8 cellular contexts compared by ENCODE assay signal in genomic region chr20:64064145-64064698, GRCh38. TPM values are rescaled to one million over a fixed set of nuclear protein-coding genes. Genes with fewer than 3 reads are reported as not detected.
DNase-seq lines count a peak whose midpoint lies in the region; TF ChIP-seq lines count a peak whose summit lies in the region.

No MANE protein-coding gene starts in this region.

- H3K27ac Mint-ChIP-seq in brain, result peak overlapping the region; percentile 65 to 97 (median 89)

- TF ChIP-seq CTCF in brain (conservative IDR thresholded peaks at IDR 0.05), result no peak

- H3K27ac ChIP-seq in HUES64 (ENCODE audit: low read depth, low read length) (no peak overlapping the region), muscle layer of duodenum (ENCODE audit: low read length) (no peak overlapping the region)

- H3K4me3 Mint-ChIP-seq in brain, result peak overlapping the region; percentile 91 to 98 (median 97)

- DNase-seq in AG08396 (ENCODE audit: low spot score) (peak; percentile 89), NCI-H2107 (lab: John Stamatoyannopoulos, UW) (no peak), NCI-H774 (lab: John Stamatoyannopoulos, UW) (no peak)
- no peak for DNase-seq in stimulated activated CD4-positive, alpha-beta T cell treated with anti-CD3 and anti-CD28 coated beads, Interleukin-2, amount 100 ng/mL, for 24 hours
- no peak for DNase-seq in activated CD8-positive, alpha-beta memory T cell treated with anti-CD3 and anti-CD28 coated beads for 24 hours

- peaks cover 3% of the 10 kb centered on the region for H3K36me3 Mint-ChIP-seq in brain

- WGBS in HUES64, result 66% methylated on average over 12 of the region's 12 CpGs

- H3K9me3 Mint-ChIP-seq in brain, result no peaks in the 10 kb centered on the region

- H3K27me3 ChIP-seq in HUES64 (ENCODE audit: insufficient read depth, low read length) (no peaks in the 10 kb centered on the region), muscle layer of duodenum (ENCODE audit: low read depth, low read length) (no peaks in the 10 kb centered on the region)

- peaks cover 7% of the 10 kb centered on the region for H3K27me3 Mint-ChIP-seq in brain

- peaks cover 33% of the 10 kb centered on the region for H3K4me1 Mint-ChIP-seq in brain

- no peak overlapping the region for H3K9ac ChIP-seq in HUES64 (ENCODE audit: low read depth, low read length)

- no peaks in the 10 kb centered on the region for H3K36me3 ChIP-seq in HUES64 (ENCODE audit: insufficient read depth, low read length)
- no peaks in the 10 kb centered on the region for H3K36me3 ChIP-seq in muscle layer of duodenum (ENCODE audit: control insufficient read depth in 1 of 2, insufficient read depth in 2 of 2, low read length in 2 of 2)

- H3K4me3 ChIP-seq in HUES64 (ENCODE audit: low read length) (peak overlapping the region; percentile 91), muscle layer of duodenum (ENCODE audit: low read depth in 1 of 2, low read length in 2 of 2) (peak overlapping the region; percentile 59 to 91)

- no peaks in the 10 kb centered on the region for H3K9me3 ChIP-seq in HUES64 (ENCODE audit: insufficient read depth, low read depth, low read length)
- no peaks in the 10 kb centered on the region for H3K9me3 ChIP-seq in muscle layer of duodenum (ENCODE audit: control insufficient read depth in 1 of 2, low read length in 2 of 2)

- H3K4me1 ChIP-seq in HUES64 (ENCODE audit: insufficient read depth, low read length) (peaks cover 4% of the 10 kb centered on the region; the same call in 1 of the 2 replicates), muscle layer of duodenum (ENCODE audit: control insufficient read depth in 1 of 2, insufficient read depth in 2 of 2, low read length in 2 of 2) (peaks cover 0 to 21% of the 10 kb centered on the region in 2 donors)

RNA-seq across cellular contexts. Expression of gene TCEA2, which starts 1.2 kb away (rescaled TPM):
- polyA plus RNA-seq in HUES64 (2013, experiment 1 of 2), result 31.3 TPM
- 39.4 TPM for polyA plus RNA-seq in HUES64 (2013, experiment 2 of 2)
- polyA plus RNA-seq in brain (ENCODE audit: insufficient read depth, low read depth, low replicate concordance), result 238 TPM

RNA-seq across cellular contexts. Expression of gene SOX18, which starts 14.8 kb away (rescaled TPM):
- polyA plus RNA-seq in HUES64 (2013, experiment 1 of 2), result 0.15 TPM
- 0.32 TPM for polyA plus RNA-seq in HUES64 (2013, experiment 2 of 2)
- polyA plus RNA-seq in brain (ENCODE audit: insufficient read depth, low read depth, low replicate concordance), result 7.2 TPM

RNA-seq across cellular contexts. Expression of gene RGS19, which starts 15.1 kb away (rescaled TPM):
- polyA plus RNA-seq in HUES64 (2013, experiment 1 of 2), result 8.5 TPM
- 11.2 TPM for polyA plus RNA-seq in HUES64 (2013, experiment 2 of 2)
- 14.7 TPM for polyA plus RNA-seq in brain (ENCODE audit: insufficient read depth, low read depth, low replicate concordance)

RNA-seq across cellular contexts. Expression of gene OPRL1, which starts 15.7 kb away (rescaled TPM):
- polyA plus RNA-seq in HUES64 (2013, experiment 1 of 2), result 0.40 TPM
- 0.63 TPM for polyA plus RNA-seq in HUES64 (2013, experiment 2 of 2)
- polyA plus RNA-seq in brain (ENCODE audit: insufficient read depth, low read depth, low replicate concordance), result 10.8 TPM

RNA-seq across cellular contexts. Expression of gene LKAAEAR1, which starts 20.0 kb away (rescaled TPM):
- 0.40 TPM for polyA plus RNA-seq in HUES64 (2013, experiment 1 of 2)
- polyA plus RNA-seq in HUES64 (2013, experiment 2 of 2), result not detected
- 0.97 TPM for polyA plus RNA-seq in brain (ENCODE audit: insufficient read depth, low read depth, low replicate concordance)
